In the genomic region with DNA sequence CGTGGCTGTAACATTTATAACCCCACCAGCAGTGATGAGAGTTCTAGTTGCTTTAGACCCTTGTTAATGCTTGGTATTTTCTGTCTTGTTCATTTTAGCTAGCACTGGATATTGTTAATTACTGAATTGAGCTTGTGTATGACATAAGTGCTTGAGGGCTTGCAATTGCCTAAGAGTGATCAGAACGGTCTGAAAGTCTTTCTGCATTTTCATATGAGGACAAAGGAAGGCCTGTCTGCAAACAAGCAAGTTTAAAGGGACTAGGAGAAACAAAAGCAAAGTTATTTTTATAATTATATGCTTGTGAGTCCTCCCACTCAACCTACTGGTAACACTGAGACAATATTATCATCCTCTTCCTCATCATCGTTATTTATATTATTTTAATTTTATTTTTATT, we compare ENCODE assay signal across 20 cellular contexts.
"Had no signal": no experiment of that assay in that cellular context is flagged by ENCODE, and none has a peak within 500 bp of the region (broad histone marks: within the 10 kb centered on the region; RNA-seq: fewer than 3 reads in every experiment).

No MANE protein-coding gene starts in this region.

- FAIRE-seq: kidney, pancreas had no signal

- ATAC-seq: activated T-helper 17 cell treated with anti-CD3 and anti-CD28 coated beads, Interleukin-2, amount 50 U/mL, for 72 hours; body of pancreas; foreskin keratinocyte; heart left ventricle; left ventricle myocardium superior; naive thymus-derived CD4-positive, alpha-beta T cell; pancreas; sciatic nerve had no signal

- H3K27me3 ChIP-seq: body of pancreas, foreskin keratinocyte, heart left ventricle, pancreas, spleen had no signal

- H3K36me3 ChIP-seq: heart left ventricle, pancreas, spleen, thoracic aorta had no signal

- H3K4me3 ChIP-seq: body of pancreas, heart left ventricle, pancreas, spleen, thoracic aorta had no signal

- DNase-seq: activated CD4-positive, alpha-beta T cell treated with anti-CD3 and anti-CD28 coated beads, Interleukin-2, amount 10 ng/mL, durations not matched to agents 24 days and 14 days; activated CD8-positive, alpha-beta T cell treated with anti-CD3 and anti-CD28 coated beads for 36 hours; activated naive CD4-positive, alpha-beta T cell; activated naive CD8-positive, alpha-beta T cell treated with anti-CD3 and anti-CD28 coated beads, Interleukin-2, amount 10 ng/mL, durations not matched to agents 7 days and 5 days; activated T-cell treated with anti-CD3 and anti-CD28 coated beads, Interleukin-2, amount 50 U/mL, for 1 hour; amygdala; body of pancreas; caudate nucleus; endodermal cell; foreskin keratinocyte; heart left ventricle; kidney; left ventricle myocardium superior; naive thymus-derived CD4-positive, alpha-beta T cell; pancreas; spleen; stimulated activated CD4-positive, alpha-beta T cell treated with anti-CD3 and anti-CD28 coated beads, Interleukin-4, amount 100 ng/mL, for 4 hours had no signal

- H3K4me1 ChIP-seq: body of pancreas, pancreas, spleen had no signal

- H3K9me3 ChIP-seq: body of pancreas, heart left ventricle, pancreas, spleen, thoracic aorta had no signal

- H3K27ac ChIP-seq: body of pancreas, foreskin keratinocyte, heart left ventricle, pancreas, spleen, thoracic aorta had no signal
